In the genomic region with DNA sequence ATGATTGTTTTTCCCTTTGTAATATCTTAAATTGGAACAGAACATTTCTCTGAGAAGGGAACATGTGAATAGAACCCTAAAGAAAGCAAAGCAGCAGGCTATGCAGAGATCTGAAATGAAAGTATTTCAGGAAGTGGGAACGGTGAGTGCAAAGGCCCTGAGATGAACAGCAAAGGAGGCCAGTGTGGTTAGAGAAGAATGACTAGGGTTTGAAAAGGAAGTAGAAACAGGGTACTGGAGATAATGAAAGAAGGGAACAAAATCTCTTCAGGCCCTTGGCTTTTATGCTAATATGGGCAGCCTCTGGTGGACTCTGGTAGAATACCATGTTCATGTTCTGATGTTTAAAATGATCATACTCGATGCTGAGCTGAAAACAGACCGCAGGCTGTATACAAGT, we compare ENCODE assay signal across 11 cellular contexts. TPM values are rescaled to one million over a fixed set of nuclear protein-coding genes. Genes with fewer than 3 reads are reported as not detected.
DNase-seq lines count a peak whose midpoint lies in the region; ATAC-seq, FAIRE-seq and TF ChIP-seq lines count a peak whose summit lies in the region.
"Had no signal": no experiment of that assay in that cellular context is flagged by ENCODE, and none has a peak within 500 bp of the region (broad histone marks: within the 10 kb centered on the region; RNA-seq: fewer than 3 reads in every experiment).

No MANE protein-coding gene starts in this region.

- H3K27ac ChIP-seq in coronary artery: no peak overlapping the region
- H3K27ac ChIP-seq: skin epidermis had no signal

- peak; percentile 84 for ATAC-seq in GM21447 (IDR thresholded peaks at IDR 0.05; ENCODE audit: unreplicated experiment)
- ATAC-seq in HG03442 (IDR thresholded peaks at IDR 0.05; ENCODE audit: unreplicated experiment): peak; percentile 82
- ATAC-seq: Panc1 had no signal

- H3K27ac Mint-ChIP-seq in brain: peak overlapping the region in 4 of 5 experiments; percentile 28 to 82 (median 54)

- H3K9me3 Mint-ChIP-seq in brain: peaks cover 0 to 6% (median 3%) of the 10 kb centered on the region in 5 experiments

- H3K4me3 Mint-ChIP-seq in brain: peak overlapping the region in 1 of 5 experiments; percentile 30

- FAIRE-seq in GM18507 (lab: Jason Lieb, UNC): peak; percentile 86

- TF ChIP-seq CTCF in brain (conservative IDR thresholded peaks at IDR 0.05) (no peak), coronary artery (IDR thresholded peaks at IDR 0.05) (no peak)

- H3K4me1 Mint-ChIP-seq in brain: peaks cover 63% of the 10 kb centered on the region

- peak; percentile 28 for DNase-seq in GM18507 (ENCODE audit: extremely low spot score, insufficient read length, low read depth)
- no peak for DNase-seq in NCI-H82 treated with DMSO at 0.1 percent for 48 hours (lab: John Stamatoyannopoulos, UW; ENCODE audit: unreplicated experiment)
- DNase-seq in NCI-H1105 (lab: John Stamatoyannopoulos, UW): no peak
- DNase-seq in coronary artery (ENCODE audit: low spot score): no peak
- DNase-seq in COLO829 (ENCODE audit: low spot score): no peak
- DNase-seq: activated naive CD4-positive, alpha-beta T cell treated with anti-CD3 and anti-CD28 coated beads, Interleukin-2, amount 50 U/mL, for 16 hours had no signal

- no peaks in the 10 kb centered on the region for H3K27me3 Mint-ChIP-seq in brain

- H3K4me3 ChIP-seq in coronary artery: no peak overlapping the region
- H3K4me3 ChIP-seq: skin epidermis had no signal

- H3K36me3 Mint-ChIP-seq in brain: peaks cover 59% of the 10 kb centered on the region

RNA-seq across cellular contexts. Expression of a gene that starts 22.2 kb away (rescaled TPM):
- polyA plus RNA-seq in brain (ENCODE audit: insufficient read depth, low read depth, low replicate concordance): 48.1 TPM
